1 cellular context compared by ENCODE assay signal in the genomic region with DNA sequence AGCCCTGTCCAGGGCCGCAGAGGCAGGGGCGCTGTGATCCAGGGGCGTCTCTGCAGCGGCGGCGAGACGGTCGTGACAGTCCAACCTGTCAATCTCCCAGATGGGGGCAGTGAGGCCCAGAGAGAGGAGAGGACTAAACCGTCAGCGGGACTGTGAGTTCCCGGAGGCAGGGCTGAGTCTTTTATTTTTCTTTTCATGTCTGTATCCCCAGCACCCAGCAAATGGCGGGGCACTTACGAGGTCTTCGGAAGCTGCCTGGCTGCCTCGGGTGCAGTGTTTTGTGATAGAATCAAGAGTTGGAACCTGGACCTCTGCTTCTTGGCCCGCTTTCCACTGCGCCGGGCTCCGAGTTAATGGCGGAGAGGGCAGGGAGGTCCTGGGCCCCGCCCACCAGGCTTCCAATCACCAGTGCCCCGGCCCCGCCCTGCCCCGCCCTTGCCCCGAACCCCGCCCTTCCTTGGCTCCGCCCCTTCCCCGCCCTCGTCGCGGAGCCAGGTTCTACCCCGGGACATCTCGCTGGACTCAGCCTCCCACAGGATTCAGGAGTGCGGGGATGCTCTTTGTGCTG.
TF ChIP-seq lines count a peak whose summit lies in the region.

No MANE protein-coding gene starts in this region.

TF ChIP-seq in K562, 482 proteins besides CTCF, POLR2A, EP300 and RAD21 (continued from another document and continues in another):
- TF ChIP-seq, protein P1, sequence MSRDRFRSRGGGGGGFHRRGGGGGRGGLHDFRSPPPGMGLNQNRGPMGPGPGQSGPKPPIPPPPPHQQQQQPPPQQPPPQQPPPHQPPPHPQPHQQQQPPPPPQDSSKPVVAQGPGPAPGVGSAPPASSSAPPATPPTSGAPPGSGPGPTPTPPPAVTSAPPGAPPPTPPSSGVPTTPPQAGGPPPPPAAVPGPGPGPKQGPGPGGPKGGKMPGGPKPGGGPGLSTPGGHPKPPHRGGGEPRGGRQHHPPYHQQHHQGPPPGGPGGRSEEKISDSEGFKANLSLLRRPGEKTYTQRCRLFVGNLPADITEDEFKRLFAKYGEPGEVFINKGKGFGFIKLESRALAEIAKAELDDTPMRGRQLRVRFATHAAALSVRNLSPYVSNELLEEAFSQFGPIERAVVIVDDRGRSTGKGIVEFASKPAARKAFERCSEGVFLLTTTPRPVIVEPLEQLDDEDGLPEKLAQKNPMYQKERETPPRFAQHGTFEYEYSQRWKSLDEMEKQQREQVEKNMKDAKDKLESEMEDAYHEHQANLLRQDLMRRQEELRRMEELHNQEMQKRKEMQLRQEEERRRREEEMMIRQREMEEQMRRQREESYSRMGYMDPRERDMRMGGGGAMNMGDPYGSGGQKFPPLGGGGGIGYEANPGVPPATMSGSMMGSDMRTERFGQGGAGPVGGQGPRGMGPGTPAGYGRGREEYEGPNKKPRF (IDR thresholded peaks at IDR 0.05; ENCODE audit: low read depth, low read length): no peak
- TF ChIP-seq RBBP5 (IDR thresholded peaks at IDR 0.05; ENCODE audit: borderline replicate concordance, insufficient read depth, low read length, poor library complexity, severe bottlenecking) (no peak), ZSCAN32 (CRISPR knock-in tag; IDR thresholded peaks at IDR 0.05) (no peak), TARDBP (IDR thresholded peaks at IDR 0.05) (no peak), POLR2AphosphoS2 (IDR thresholded peaks at IDR 0.05; ENCODE audit: low read length) (no peak), FOSL1 (tag; conservative IDR thresholded peaks at IDR 0.05) (no peak), MTF1 (CRISPR knock-in tag; IDR thresholded peaks at IDR 0.05; ENCODE audit: borderline replicate concordance) (no peak), POLR2AphosphoS5 (IDR thresholded peaks at IDR 0.05; ENCODE audit: control insufficient read depth, insufficient read depth, low read depth, low read length) (peak; percentile 62), CCAR2 (IDR thresholded peaks at IDR 0.05; ENCODE audit: low read depth, low read length) (no peak), NRF1 (conservative IDR thresholded peaks at IDR 0.05 in 1 of 2, IDR thresholded peaks at IDR 0.05 in 1 of 2) (peak in 1 of 2 experiments; percentile 47; a peak in 2 of 4 replicates), RB1 (IDR thresholded peaks at IDR 0.05; ENCODE audit: low read depth) (no peak), FOXJ3 (CRISPR knock-in tag; IDR thresholded peaks at IDR 0.05) (no peak), CXXC5 (CRISPR knock-in tag; IDR thresholded peaks at IDR 0.05) (peak; percentile 46; the same call in 1 of the 2 replicates), MAFG (tag; conservative IDR thresholded peaks at IDR 0.05) (no peak), CTBP1 (IDR thresholded peaks at IDR 0.05; ENCODE audit: borderline replicate concordance) (no peak), ILF3 (IDR thresholded peaks at IDR 0.05; ENCODE audit: borderline replicate concordance) (no peak), ZNF551 (CRISPR knock-in tag; IDR thresholded peaks at IDR 0.05) (no peak), MYC (IDR thresholded peaks at IDR 0.05; ENCODE audit: low read depth, low read length) (0 out of 2 replicates have a peak, but pooled peaks have one; percentile 29), MYC (CRISPR knock-in tag; IDR thresholded peaks at IDR 0.05; ENCODE audit: borderline replicate concordance, low read depth) (no peak), PCBP1 (IDR thresholded peaks at IDR 0.05; ENCODE audit: low read depth, low read length, poor library complexity, severe bottlenecking) (no peak), SAP30 (IDR thresholded peaks at IDR 0.05; ENCODE audit: borderline replicate concordance, insufficient read depth, low read depth, low read length, poor library complexity, severe bottlenecking) (peak; percentile 32), L3MBTL2 (IDR thresholded peaks at IDR 0.05) (0 out of 2 replicates have a peak, but pooled peaks have one; percentile 11), FOS (IDR thresholded peaks at IDR 0.05; ENCODE audit: extremely low read depth, insufficient read length) (no peak), SMAD4 (CRISPR knock-in tag; conservative IDR thresholded peaks at IDR 0.05) (0 out of 2 replicates have a peak, but pooled peaks have one; percentile 19), ESRRB (CRISPR knock-in tag; IDR thresholded peaks at IDR 0.05; ENCODE audit: borderline replicate concordance) (no peak), ZNF766 (CRISPR knock-in tag; conservative IDR thresholded peaks at IDR 0.05) (0 out of 2 replicates have a peak, but pooled peaks have one; percentile 24), SRSF1 (IDR thresholded peaks at IDR 0.05; ENCODE audit: low read depth, low read length) (no peak), TSC22D4 (tag; IDR thresholded peaks at IDR 0.05) (no peak), TCF3 (CRISPR knock-in tag; IDR thresholded peaks at IDR 0.05) (no peak), SIN3B (IDR thresholded peaks at IDR 0.05; ENCODE audit: low read depth) (no peak), SNRNP70 (optimal IDR thresholded peaks at IDR 0.05; ENCODE audit: low read depth, low read length) (no peak), ZNF24 (IDR thresholded peaks at IDR 0.05) (no peak), ZNF589 (CRISPR knock-in tag; IDR thresholded peaks at IDR 0.05; ENCODE audit: low read depth) (no peak), XRCC5 (IDR thresholded peaks at IDR 0.05; ENCODE audit: low read depth, low read length) (no peak), BCOR (IDR thresholded peaks at IDR 0.05) (no peak), SRF (CRISPR knock-in tag; IDR thresholded peaks at IDR 0.05) (peak in 1 of 2 experiments; percentile 50; a peak in 1 of 4 replicates)
- TF ChIP-seq, protein P2, sequence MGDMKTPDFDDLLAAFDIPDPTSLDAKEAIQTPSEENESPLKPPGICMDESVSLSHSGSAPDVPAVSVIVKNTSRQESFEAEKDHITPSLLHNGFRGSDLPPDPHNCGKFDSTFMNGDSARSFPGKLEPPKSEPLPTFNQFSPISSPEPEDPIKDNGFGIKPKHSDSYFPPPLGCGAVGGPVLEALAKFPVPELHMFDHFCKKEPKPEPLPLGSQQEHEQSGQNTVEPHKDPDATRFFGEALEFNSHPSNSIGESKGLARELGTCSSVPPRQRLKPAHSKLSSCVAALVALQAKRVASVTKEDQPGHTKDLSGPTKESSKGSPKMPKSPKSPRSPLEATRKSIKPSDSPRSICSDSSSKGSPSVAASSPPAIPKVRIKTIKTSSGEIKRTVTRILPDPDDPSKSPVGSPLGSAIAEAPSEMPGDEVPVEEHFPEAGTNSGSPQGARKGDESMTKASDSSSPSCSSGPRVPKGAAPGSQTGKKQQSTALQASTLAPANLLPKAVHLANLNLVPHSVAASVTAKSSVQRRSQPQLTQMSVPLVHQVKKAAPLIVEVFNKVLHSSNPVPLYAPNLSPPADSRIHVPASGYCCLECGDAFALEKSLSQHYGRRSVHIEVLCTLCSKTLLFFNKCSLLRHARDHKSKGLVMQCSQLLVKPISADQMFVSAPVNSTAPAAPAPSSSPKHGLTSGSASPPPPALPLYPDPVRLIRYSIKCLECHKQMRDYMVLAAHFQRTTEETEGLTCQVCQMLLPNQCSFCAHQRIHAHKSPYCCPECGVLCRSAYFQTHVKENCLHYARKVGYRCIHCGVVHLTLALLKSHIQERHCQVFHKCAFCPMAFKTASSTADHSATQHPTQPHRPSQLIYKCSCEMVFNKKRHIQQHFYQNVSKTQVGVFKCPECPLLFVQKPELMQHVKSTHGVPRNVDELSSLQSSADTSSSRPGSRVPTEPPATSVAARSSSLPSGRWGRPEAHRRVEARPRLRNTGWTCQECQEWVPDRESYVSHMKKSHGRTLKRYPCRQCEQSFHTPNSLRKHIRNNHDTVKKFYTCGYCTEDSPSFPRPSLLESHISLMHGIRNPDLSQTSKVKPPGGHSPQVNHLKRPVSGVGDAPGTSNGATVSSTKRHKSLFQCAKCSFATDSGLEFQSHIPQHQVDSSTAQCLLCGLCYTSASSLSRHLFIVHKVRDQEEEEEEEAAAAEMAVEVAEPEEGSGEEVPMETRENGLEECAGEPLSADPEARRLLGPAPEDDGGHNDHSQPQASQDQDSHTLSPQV (IDR thresholded peaks at IDR 0.05): no peak
- TF ChIP-seq, protein P3, sequence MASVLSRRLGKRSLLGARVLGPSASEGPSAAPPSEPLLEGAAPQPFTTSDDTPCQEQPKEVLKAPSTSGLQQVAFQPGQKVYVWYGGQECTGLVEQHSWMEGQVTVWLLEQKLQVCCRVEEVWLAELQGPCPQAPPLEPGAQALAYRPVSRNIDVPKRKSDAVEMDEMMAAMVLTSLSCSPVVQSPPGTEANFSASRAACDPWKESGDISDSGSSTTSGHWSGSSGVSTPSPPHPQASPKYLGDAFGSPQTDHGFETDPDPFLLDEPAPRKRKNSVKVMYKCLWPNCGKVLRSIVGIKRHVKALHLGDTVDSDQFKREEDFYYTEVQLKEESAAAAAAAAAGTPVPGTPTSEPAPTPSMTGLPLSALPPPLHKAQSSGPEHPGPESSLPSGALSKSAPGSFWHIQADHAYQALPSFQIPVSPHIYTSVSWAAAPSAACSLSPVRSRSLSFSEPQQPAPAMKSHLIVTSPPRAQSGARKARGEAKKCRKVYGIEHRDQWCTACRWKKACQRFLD (CRISPR knock-in tag; IDR thresholded peaks at IDR 0.05): no peak
- TF ChIP-seq, protein P4, sequence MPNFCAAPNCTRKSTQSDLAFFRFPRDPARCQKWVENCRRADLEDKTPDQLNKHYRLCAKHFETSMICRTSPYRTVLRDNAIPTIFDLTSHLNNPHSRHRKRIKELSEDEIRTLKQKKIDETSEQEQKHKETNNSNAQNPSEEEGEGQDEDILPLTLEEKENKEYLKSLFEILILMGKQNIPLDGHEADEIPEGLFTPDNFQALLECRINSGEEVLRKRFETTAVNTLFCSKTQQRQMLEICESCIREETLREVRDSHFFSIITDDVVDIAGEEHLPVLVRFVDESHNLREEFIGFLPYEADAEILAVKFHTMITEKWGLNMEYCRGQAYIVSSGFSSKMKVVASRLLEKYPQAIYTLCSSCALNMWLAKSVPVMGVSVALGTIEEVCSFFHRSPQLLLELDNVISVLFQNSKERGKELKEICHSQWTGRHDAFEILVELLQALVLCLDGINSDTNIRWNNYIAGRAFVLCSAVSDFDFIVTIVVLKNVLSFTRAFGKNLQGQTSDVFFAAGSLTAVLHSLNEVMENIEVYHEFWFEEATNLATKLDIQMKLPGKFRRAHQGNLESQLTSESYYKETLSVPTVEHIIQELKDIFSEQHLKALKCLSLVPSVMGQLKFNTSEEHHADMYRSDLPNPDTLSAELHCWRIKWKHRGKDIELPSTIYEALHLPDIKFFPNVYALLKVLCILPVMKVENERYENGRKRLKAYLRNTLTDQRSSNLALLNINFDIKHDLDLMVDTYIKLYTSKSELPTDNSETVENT (CRISPR knock-in tag; IDR thresholded peaks at IDR 0.05): no peak
- TF ChIP-seq, protein P5, sequence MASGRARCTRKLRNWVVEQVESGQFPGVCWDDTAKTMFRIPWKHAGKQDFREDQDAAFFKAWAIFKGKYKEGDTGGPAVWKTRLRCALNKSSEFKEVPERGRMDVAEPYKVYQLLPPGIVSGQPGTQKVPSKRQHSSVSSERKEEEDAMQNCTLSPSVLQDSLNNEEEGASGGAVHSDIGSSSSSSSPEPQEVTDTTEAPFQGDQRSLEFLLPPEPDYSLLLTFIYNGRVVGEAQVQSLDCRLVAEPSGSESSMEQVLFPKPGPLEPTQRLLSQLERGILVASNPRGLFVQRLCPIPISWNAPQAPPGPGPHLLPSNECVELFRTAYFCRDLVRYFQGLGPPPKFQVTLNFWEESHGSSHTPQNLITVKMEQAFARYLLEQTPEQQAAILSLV (tag; IDR thresholded peaks at IDR 0.05): no peak
- TF ChIP-seq, protein P6, sequence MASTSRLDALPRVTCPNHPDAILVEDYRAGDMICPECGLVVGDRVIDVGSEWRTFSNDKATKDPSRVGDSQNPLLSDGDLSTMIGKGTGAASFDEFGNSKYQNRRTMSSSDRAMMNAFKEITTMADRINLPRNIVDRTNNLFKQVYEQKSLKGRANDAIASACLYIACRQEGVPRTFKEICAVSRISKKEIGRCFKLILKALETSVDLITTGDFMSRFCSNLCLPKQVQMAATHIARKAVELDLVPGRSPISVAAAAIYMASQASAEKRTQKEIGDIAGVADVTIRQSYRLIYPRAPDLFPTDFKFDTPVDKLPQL (IDR thresholded peaks at IDR 0.05; ENCODE audit: extremely low read depth, insufficient read length): no peak
- TF ChIP-seq, protein P7, sequence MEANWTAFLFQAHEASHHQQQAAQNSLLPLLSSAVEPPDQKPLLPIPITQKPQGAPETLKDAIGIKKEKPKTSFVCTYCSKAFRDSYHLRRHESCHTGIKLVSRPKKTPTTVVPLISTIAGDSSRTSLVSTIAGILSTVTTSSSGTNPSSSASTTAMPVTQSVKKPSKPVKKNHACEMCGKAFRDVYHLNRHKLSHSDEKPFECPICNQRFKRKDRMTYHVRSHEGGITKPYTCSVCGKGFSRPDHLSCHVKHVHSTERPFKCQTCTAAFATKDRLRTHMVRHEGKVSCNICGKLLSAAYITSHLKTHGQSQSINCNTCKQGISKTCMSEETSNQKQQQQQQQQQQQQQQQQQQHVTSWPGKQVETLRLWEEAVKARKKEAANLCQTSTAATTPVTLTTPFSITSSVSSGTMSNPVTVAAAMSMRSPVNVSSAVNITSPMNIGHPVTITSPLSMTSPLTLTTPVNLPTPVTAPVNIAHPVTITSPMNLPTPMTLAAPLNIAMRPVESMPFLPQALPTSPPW (CRISPR knock-in tag; IDR thresholded peaks at IDR 0.05): peak; percentile 76
- TF ChIP-seq, protein P8, sequence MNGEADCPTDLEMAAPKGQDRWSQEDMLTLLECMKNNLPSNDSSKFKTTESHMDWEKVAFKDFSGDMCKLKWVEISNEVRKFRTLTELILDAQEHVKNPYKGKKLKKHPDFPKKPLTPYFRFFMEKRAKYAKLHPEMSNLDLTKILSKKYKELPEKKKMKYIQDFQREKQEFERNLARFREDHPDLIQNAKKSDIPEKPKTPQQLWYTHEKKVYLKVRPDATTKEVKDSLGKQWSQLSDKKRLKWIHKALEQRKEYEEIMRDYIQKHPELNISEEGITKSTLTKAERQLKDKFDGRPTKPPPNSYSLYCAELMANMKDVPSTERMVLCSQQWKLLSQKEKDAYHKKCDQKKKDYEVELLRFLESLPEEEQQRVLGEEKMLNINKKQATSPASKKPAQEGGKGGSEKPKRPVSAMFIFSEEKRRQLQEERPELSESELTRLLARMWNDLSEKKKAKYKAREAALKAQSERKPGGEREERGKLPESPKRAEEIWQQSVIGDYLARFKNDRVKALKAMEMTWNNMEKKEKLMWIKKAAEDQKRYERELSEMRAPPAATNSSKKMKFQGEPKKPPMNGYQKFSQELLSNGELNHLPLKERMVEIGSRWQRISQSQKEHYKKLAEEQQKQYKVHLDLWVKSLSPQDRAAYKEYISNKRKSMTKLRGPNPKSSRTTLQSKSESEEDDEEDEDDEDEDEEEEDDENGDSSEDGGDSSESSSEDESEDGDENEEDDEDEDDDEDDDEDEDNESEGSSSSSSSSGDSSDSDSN (IDR thresholded peaks at IDR 0.05; ENCODE audit: borderline replicate concordance in 1 of 2, low read depth in 2 of 2, low read length in 2 of 2): no peak
- TF ChIP-seq, protein P9, sequence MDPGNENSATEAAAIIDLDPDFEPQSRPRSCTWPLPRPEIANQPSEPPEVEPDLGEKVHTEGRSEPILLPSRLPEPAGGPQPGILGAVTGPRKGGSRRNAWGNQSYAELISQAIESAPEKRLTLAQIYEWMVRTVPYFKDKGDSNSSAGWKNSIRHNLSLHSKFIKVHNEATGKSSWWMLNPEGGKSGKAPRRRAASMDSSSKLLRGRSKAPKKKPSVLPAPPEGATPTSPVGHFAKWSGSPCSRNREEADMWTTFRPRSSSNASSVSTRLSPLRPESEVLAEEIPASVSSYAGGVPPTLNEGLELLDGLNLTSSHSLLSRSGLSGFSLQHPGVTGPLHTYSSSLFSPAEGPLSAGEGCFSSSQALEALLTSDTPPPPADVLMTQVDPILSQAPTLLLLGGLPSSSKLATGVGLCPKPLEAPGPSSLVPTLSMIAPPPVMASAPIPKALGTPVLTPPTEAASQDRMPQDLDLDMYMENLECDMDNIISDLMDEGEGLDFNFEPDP (CRISPR knock-in tag; IDR thresholded peaks at IDR 0.05): no peak
